In the genomic region with DNA sequence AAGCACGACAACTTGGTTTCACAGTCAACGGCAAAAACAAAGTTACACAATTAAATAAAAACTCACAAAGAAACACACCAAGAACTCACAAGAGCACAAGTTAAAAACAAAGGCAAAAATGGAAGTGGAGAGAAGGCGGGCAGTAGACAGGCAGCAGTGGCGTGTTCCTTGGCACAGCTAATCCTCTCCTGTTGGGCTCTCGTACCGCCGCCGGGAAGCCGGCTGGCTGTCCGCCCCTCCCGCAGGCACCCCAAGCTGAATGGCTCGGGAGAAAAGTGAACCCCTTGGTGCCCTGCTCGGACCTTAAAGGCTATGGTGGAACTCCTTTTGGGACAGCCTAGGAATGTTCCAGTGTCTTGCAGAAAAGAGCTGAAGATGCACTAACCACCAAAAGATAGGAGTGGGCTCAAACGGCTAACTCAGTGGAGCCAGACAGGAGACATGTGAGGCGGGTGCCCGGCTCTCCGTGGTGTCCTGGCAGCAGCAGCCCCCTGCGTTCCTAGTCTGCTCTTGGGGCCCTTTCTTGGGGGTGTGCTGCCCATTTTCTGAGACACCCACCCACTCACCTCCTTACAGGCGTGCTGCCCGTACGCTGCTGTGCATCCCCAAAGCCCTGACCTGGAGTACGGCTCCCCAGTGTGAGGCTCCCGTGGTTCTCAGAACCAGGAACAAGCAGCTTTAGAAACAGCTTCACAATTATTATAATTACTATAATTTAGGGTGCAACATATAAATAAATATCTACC, we compare ENCODE assay signal across 17 cellular contexts.
A peak's percentile ranks its signal among the peaks of the same experiment; 100 is the strongest.
DNase-seq lines count a peak whose midpoint lies in the region; ATAC-seq and TF ChIP-seq lines count a peak whose summit lies in the region.
"Had no signal": no experiment of that assay in that cellular context is flagged by ENCODE, and none has a peak within 500 bp of the region (broad histone marks: within the 10 kb centered on the region; RNA-seq: fewer than 3 reads in every experiment).

No MANE protein-coding gene starts in this region.

- H3K4me1 Mint-ChIP-seq in stimulated activated naive B cell treated with anti-CD40 and anti-IgM and Interleukin-4, amounts not matched to agents 10 μg/mL and 1 μg/mL and 100 μg/mL, for 72 hours, result peaks cover 2 to 17% of the 10 kb centered on the region in 2 donors
- H3K4me1 Mint-ChIP-seq in activated naive CD8-positive, alpha-beta T cell treated with anti-CD3 and anti-CD28 coated beads for 36 hours, result peaks cover 2% of the 10 kb centered on the region
- peaks cover 5% of the 10 kb centered on the region for H3K4me1 Mint-ChIP-seq in progenitor cell of endocrine pancreas (ENCODE audit: low read depth)
- H3K4me1 Mint-ChIP-seq: activated B cell treated with CpG ODN at 0.5 μM for 24 hours had no signal

- TF ChIP-seq CTCF in esophagus muscularis mucosa (IDR thresholded peaks at IDR 0.05) (no peak), progenitor cell of endocrine pancreas (IDR thresholded peaks at IDR 0.05; ENCODE audit: unreplicated experiment) (no peak)

- no peaks in the 10 kb centered on the region for H3K9me3 Mint-ChIP-seq in stimulated activated naive B cell treated with anti-CD40 and anti-IgM and Interleukin-4, amounts not matched to agents 10 μg/mL and 1 μg/mL and 100 μg/mL, for 72 hours
- H3K9me3 Mint-ChIP-seq in activated naive CD8-positive, alpha-beta T cell treated with anti-CD3 and anti-CD28 coated beads for 36 hours, result no peaks in the 10 kb centered on the region
- no peaks in the 10 kb centered on the region for H3K9me3 Mint-ChIP-seq in progenitor cell of endocrine pancreas (ENCODE audit: low read depth)
- H3K9me3 Mint-ChIP-seq: activated B cell treated with CpG ODN at 0.5 μM for 24 hours, naive B cell had no signal

- peaks cover 29 to 56% (median 45%) of the 10 kb centered on the region in 4 donors for H3K4me1 ChIP-seq in esophagus muscularis mucosa
- peaks cover 31% of the 10 kb centered on the region for H3K4me1 ChIP-seq in muscle layer of colon (ENCODE audit: insufficient read depth, low read length)

- no peak for TF ChIP-seq POLR2A in esophagus muscularis mucosa (IDR thresholded peaks at IDR 0.05; ENCODE audit: low read depth)

- H3K27me3 ChIP-seq in esophagus muscularis mucosa, result no peaks in the 10 kb centered on the region
- H3K27me3 ChIP-seq in muscle layer of colon (ENCODE audit: control insufficient read depth in 1 of 2, insufficient read depth in 2 of 2, low read length in 2 of 2), result no peaks in the 10 kb centered on the region

- 82% methylated on average over 17 of the region's 23 CpGs for WGBS in esophagus muscularis mucosa

- H3K27me3 Mint-ChIP-seq in stimulated activated naive B cell treated with anti-CD40 and anti-IgM and Interleukin-4, amounts not matched to agents 10 μg/mL and 1 μg/mL and 100 μg/mL, for 72 hours, result no peaks in the 10 kb centered on the region
- H3K27me3 Mint-ChIP-seq in activated naive CD8-positive, alpha-beta T cell treated with anti-CD3 and anti-CD28 coated beads for 36 hours, result no peaks in the 10 kb centered on the region
- H3K27me3 Mint-ChIP-seq in progenitor cell of endocrine pancreas, result no peaks in the 10 kb centered on the region
- H3K27me3 Mint-ChIP-seq: activated B cell treated with CpG ODN at 0.5 μM for 24 hours, naive B cell had no signal

- no peaks in the 10 kb centered on the region for H3K9me3 ChIP-seq in esophagus muscularis mucosa
- no peaks in the 10 kb centered on the region for H3K9me3 ChIP-seq in muscle layer of colon (ENCODE audit: low read length)

- H3K27ac ChIP-seq in angular gyrus (ENCODE audit: low read depth, low read length), result peak overlapping the region; percentile 44
- H3K27ac ChIP-seq in esophagus muscularis mucosa (replicated peaks in 1 of 4), result peak overlapping the region; percentile 77 to 84 (median 82)
- H3K27ac ChIP-seq in muscle layer of colon (ENCODE audit: low read depth, low read length), result peak overlapping the region; percentile 81

- intact Hi-C loops in esophagus muscularis mucosa (cut with DNase I), result no loop called here

- DNase-seq in esophagus muscularis mucosa (ENCODE audit: extremely low spot score) (no peak), progenitor cell of endocrine pancreas (ENCODE audit: low spot score, unreplicated experiment) (no peak), DMS79 (lab: John Stamatoyannopoulos, UW) (no peak)
- DNase-seq in stimulated activated naive B cell treated with anti-CD40 and anti-IgM and Interleukin-4, amounts not matched to agents 10 μg/mL and 1 μg/mL and 100 μg/mL, for 72 hours, result no peak
- no peak for DNase-seq in effector CD4-positive, alpha-beta T cell
- no peak for DNase-seq in activated naive CD8-positive, alpha-beta T cell treated with anti-CD3 and anti-CD28 coated beads for 36 hours
- DNase-seq: activated B cell treated with CpG ODN at 0.5 μM for 24 hours; activated CD4-positive, alpha-beta T cell treated with anti-CD3 and anti-CD28 coated beads, Interleukin-2, amount 50 U/mL, for 48 hours; activated gamma-delta T cell treated with Interleukin-2 at 50 U/mL for 16 hours; GDM1; naive B cell; NCI-H1105 treated with DMSO at 0.1 percent for 48 hours; stimulated activated CD8-positive, alpha-beta memory T cell treated with anti-CD3 and anti-CD28 coated beads, Interleukin-4, amount 100 ng/mL, for 48 hours; T-helper 9 cell had no signal

- H3K36me3 ChIP-seq in esophagus muscularis mucosa, result peaks cover 21 to 63% (median 34%) of the 10 kb centered on the region in 4 donors
- peaks cover 33% of the 10 kb centered on the region for H3K36me3 ChIP-seq in muscle layer of colon (ENCODE audit: insufficient read depth, low read length)

- H3K4me3 Mint-ChIP-seq in stimulated activated naive B cell treated with anti-CD40 and anti-IgM and Interleukin-4, amounts not matched to agents 10 μg/mL and 1 μg/mL and 100 μg/mL, for 72 hours, result no peak overlapping the region
- no peak overlapping the region for H3K4me3 Mint-ChIP-seq in activated naive CD8-positive, alpha-beta T cell treated with anti-CD3 and anti-CD28 coated beads for 36 hours
- no peak overlapping the region for H3K4me3 Mint-ChIP-seq in progenitor cell of endocrine pancreas (ENCODE audit: low read depth)
- H3K4me3 Mint-ChIP-seq: activated B cell treated with CpG ODN at 0.5 μM for 24 hours, naive B cell had no signal

- H3K9ac ChIP-seq in muscle layer of colon (ENCODE audit: low read length), result no peak overlapping the region

- no peak for TF ChIP-seq EP300 in esophagus muscularis mucosa (IDR thresholded peaks at IDR 0.05)

- peaks cover 42 to 77% of the 10 kb centered on the region in 2 donors for H3K36me3 Mint-ChIP-seq in stimulated activated naive B cell treated with anti-CD40 and anti-IgM and Interleukin-4, amounts not matched to agents 10 μg/mL and 1 μg/mL and 100 μg/mL, for 72 hours
- H3K36me3 Mint-ChIP-seq in activated naive CD8-positive, alpha-beta T cell treated with anti-CD3 and anti-CD28 coated beads for 36 hours, result peaks cover 2% of the 10 kb centered on the region
- H3K36me3 Mint-ChIP-seq in progenitor cell of endocrine pancreas (ENCODE audit: insufficient read depth), result peaks cover 2% of the 10 kb centered on the region

- ATAC-seq in stimulated activated naive B cell treated with anti-CD40 and anti-IgM and Interleukin-4, amounts not matched to agents 10 μg/mL and 1 μg/mL and 100 μg/mL, for 72 hours (replicated peaks), result no peak

- peak overlapping the region in 3 of 4 donors; percentile 3 to 22 (median 9) for H3K4me3 ChIP-seq in esophagus muscularis mucosa
- no peak overlapping the region for H3K4me3 ChIP-seq in muscle layer of colon (ENCODE audit: low read depth in 1 of 2, low read length in 2 of 2)
- H3K4me3 ChIP-seq: lung had no signal

- H3K27ac Mint-ChIP-seq in stimulated activated naive B cell treated with anti-CD40 and anti-IgM and Interleukin-4, amounts not matched to agents 10 μg/mL and 1 μg/mL and 100 μg/mL, for 72 hours, result peak overlapping the region; percentile 62
- no peak overlapping the region for H3K27ac Mint-ChIP-seq in activated naive CD8-positive, alpha-beta T cell treated with anti-CD3 and anti-CD28 coated beads for 36 hours
- H3K27ac Mint-ChIP-seq in progenitor cell of endocrine pancreas, result no peak overlapping the region

Comparison
In these comparisons a context has a peak if more than half of its experiments do, and no peak if none do; other contexts are left out.
1. H3K4me3 ChIP-seq: peak in esophagus muscularis mucosa (3 of 4); none in muscle layer of colon (0 of 2).
2. Peak in every context shown above with its lines, with median percentiles within 50 percentile points of each other: H3K27ac ChIP-seq.